30 cellular contexts compared by ENCODE assay signal in the genomic region with DNA sequence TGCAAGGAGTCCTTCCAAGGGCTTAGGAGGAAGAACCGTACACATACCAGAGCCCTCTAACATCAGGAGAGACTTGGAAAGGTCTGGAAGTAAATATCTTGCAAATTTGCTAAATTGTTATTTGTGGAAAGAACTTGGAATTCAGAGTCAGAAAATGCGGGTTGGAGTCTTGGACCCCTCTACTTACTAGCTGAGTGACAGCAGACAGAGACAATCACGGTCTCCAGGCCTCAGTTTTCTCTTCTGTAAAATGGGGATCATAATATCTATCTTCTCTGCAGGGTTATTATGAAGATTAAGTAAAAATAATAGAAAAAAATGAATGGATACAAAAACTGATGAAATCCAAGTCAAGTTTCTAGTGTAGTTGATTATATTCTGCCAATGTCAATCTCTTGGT.
"Had no signal": no experiment of that assay in that cellular context is flagged by ENCODE, and none has a peak within 500 bp of the region (broad histone marks: within the 10 kb centered on the region; RNA-seq: fewer than 3 reads in every experiment).

No MANE protein-coding gene starts in this region.

- H3K27ac Mint-ChIP-seq: activated B cell treated with CpG ODN at 0.5 μM for 24 hours; activated CD8-positive, alpha-beta T cell treated with anti-CD3 and anti-CD28 coated beads for 36 hours; activated T-helper 17 cell treated with anti-CD3 and anti-CD28 coated beads, Interleukin-2, amount 50 U/mL, for 72 hours; stimulated activated naive B cell treated with anti-CD40 and anti-IgM and Interleukin-4, amounts not matched to agents 10 μg/mL and 1 μg/mL and 100 μg/mL, for 72 hours; T-helper 2 cell treated with Interferon-gamma antibody and Interleukin-4, amounts not matched to agents 5 μg/mL and 100 μg/mL, for 36 hours had no signal

- H3K4me3 ChIP-seq: breast epithelium, esophagus muscularis mucosa, heart right ventricle, left lung, lower lobe of right lung, psoas muscle, smooth muscle cell, suprapubic skin, tibial artery had no signal

- H3K79me2 ChIP-seq: parathyroid adenoma had no signal

- DNase-seq: activated B cell treated with CpG ODN at 0.5 μM for 24 hours; activated CD4-positive, alpha-beta T cell treated with anti-CD3 and anti-CD28 coated beads, Interleukin-2, amount 50 U/mL, for 1 hour; activated CD8-positive, alpha-beta T cell treated with anti-CD3 and anti-CD28 coated beads for 36 hours; activated gamma-delta T cell treated with Interleukin-2 at 50 U/mL for 16 hours; activated naive CD4-positive, alpha-beta T cell treated with anti-CD3 and anti-CD28 coated beads, Interleukin-2, amount 50 U/mL, for 16 hours; activated T-cell treated with anti-CD3 and anti-CD28 coated beads, Interleukin-2, amount 50 U/mL, for 4 hours; dermis blood vessel endothelial cell; effector CD4-positive, alpha-beta T cell; foreskin melanocyte; heart right ventricle; kidney glomerular epithelial cell; left lung; lower lobe of right lung; occipital lobe; psoas muscle; stimulated activated CD4-positive, alpha-beta T cell treated with anti-CD3 and anti-CD28 coated beads, Interleukin-1b, Interleukin-23, amount 100 ng/mL, for 48 hours; stimulated activated CD4-positive, alpha-beta T cell treated with anti-CD3 and anti-CD28 coated beads, Interleukin-4, amount 100 ng/mL, for 4 hours; stimulated activated CD8-positive, alpha-beta memory T cell treated with anti-CD3 and anti-CD28 coated beads, Interleukin-4, amount 100 ng/mL, for 48 hours; stimulated activated naive B cell treated with anti-CD40 and anti-IgM and Interleukin-4, amounts not matched to agents 10 μg/mL and 1 μg/mL and 100 μg/mL, for 72 hours; tibial artery had no signal

- H3K27me3 ChIP-seq: breast epithelium, esophagus muscularis mucosa, suprapubic skin had no signal

- H3K4me1 Mint-ChIP-seq: activated T-helper 17 cell treated with anti-CD3 and anti-CD28 coated beads, Interleukin-2, amount 50 U/mL, for 72 hours; central memory CD8-positive, alpha-beta T cell had no signal

- H3K27ac ChIP-seq: breast epithelium, esophagus muscularis mucosa, heart right ventricle, left lung, lower lobe of right lung, parathyroid adenoma, psoas muscle, suprapubic skin, tibial artery had no signal

- H3K4me2 ChIP-seq: smooth muscle cell had no signal

- ATAC-seq: activated CD8-positive, alpha-beta T cell treated with anti-CD3 and anti-CD28 coated beads for 36 hours; activated T-cell treated with anti-CD3 and anti-CD28 coated beads, Interleukin-2, amount 50 U/mL, for 4 hours; activated T-helper 17 cell treated with anti-CD3 and anti-CD28 coated beads, Interleukin-2, amount 50 U/mL, for 72 hours; heart right ventricle; left lung; lower lobe of right lung; psoas muscle had no signal

- H3K36me3 Mint-ChIP-seq: naive B cell; stimulated activated naive B cell treated with anti-CD40 and anti-IgM and Interleukin-4, amounts not matched to agents 10 μg/mL and 1 μg/mL and 100 μg/mL, for 72 hours had no signal

- H3K9ac ChIP-seq: parathyroid adenoma had no signal

- H3K4me3 Mint-ChIP-seq: activated B cell treated with CpG ODN at 0.5 μM for 24 hours; activated CD8-positive, alpha-beta T cell treated with anti-CD3 and anti-CD28 coated beads for 36 hours; activated T-cell treated with anti-CD3 and anti-CD28 coated beads, Interleukin-2, amount 50 U/mL, for 4 hours; activated T-helper 17 cell treated with anti-CD3 and anti-CD28 coated beads, Interleukin-2, amount 50 U/mL, for 72 hours; central memory CD8-positive, alpha-beta T cell; neural crest cell; stimulated activated naive B cell treated with anti-CD40 and anti-IgM and Interleukin-4, amounts not matched to agents 10 μg/mL and 1 μg/mL and 100 μg/mL, for 72 hours; T-helper 2 cell treated with Interferon-gamma antibody and Interleukin-4, amounts not matched to agents 5 μg/mL and 100 μg/mL, for 36 hours had no signal

- H3K9me3 Mint-ChIP-seq: activated B cell treated with CpG ODN at 0.5 μM for 24 hours; activated CD8-positive, alpha-beta T cell treated with anti-CD3 and anti-CD28 coated beads for 36 hours; activated T-cell treated with anti-CD3 and anti-CD28 coated beads, Interleukin-2, amount 50 U/mL, for 4 hours; activated T-helper 17 cell treated with anti-CD3 and anti-CD28 coated beads, Interleukin-2, amount 50 U/mL, for 72 hours; central memory CD8-positive, alpha-beta T cell; naive B cell; neural crest cell; stimulated activated naive B cell treated with anti-CD40 and anti-IgM and Interleukin-4, amounts not matched to agents 10 μg/mL and 1 μg/mL and 100 μg/mL, for 72 hours; T-helper 2 cell treated with Interferon-gamma antibody and Interleukin-4, amounts not matched to agents 5 μg/mL and 100 μg/mL, for 36 hours had no signal

- H3K9me3 ChIP-seq: breast epithelium, esophagus muscularis mucosa, heart right ventricle, left lung, lower lobe of right lung, psoas muscle, suprapubic skin, tibial artery had no signal

- H2AFZ ChIP-seq: parathyroid adenoma had no signal

- H3K36me3 ChIP-seq: breast epithelium, left lung, lower lobe of right lung, suprapubic skin, tibial artery had no signal

- H3K4me1 ChIP-seq: breast epithelium, left lung, lower lobe of right lung, parathyroid adenoma, psoas muscle, tibial artery had no signal
